Comparison of ENCODE assay signal across 8 cellular contexts in the genomic region with DNA sequence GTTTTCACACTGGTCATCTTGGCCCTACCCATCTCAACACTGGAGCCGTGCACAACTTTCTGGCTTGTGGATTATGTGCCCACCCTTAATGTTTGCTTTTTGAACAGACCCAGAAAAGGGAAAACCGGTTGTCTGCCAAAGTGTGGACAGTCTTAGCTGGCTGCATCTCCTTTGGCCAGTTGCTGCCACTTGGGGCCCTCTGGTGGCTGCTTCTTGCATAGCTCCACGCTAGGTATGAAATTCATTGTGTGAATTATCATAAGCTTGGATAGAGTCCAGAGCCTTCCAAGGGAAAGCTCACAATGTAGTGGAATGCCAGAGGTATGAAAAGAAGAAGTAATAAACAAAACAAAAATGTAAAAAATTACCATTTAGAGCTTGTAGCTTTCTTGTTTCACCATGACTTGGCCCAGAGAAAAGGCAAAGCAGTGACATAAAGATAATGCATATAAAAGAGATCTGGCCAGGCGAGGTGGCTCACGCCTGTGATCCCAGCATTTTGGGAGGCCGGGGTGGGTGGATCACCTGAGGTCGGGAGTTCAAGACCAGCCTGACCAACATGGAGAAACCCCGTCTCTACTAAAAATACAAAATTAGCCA. TPM values are rescaled to one million over a fixed set of nuclear protein-coding genes. Genes with fewer than 3 reads are reported as not detected.
DNase-seq lines count a peak whose midpoint lies in the region; ATAC-seq and TF ChIP-seq lines count a peak whose summit lies in the region.

No MANE protein-coding gene starts in this region.

- ATAC-seq in GM21717 (IDR thresholded peaks at IDR 0.05; ENCODE audit: unreplicated experiment), result peak; percentile 81
- ATAC-seq in body of pancreas, result peak; percentile 90

- peaks cover 20% of the 10 kb centered on the region for H3K27me3 Mint-ChIP-seq in T-helper 2 cell treated with Interferon-gamma antibody and Interleukin-4, amounts not matched to agents 5 μg/mL and 100 μg/mL, for 36 hours (ENCODE audit: low read depth)

- no peak overlapping the region for H3K4me2 ChIP-seq in Karpas-422 (ENCODE audit: low read depth, low read length, poor library complexity, severe bottlenecking)

- H3K27ac Mint-ChIP-seq in T-helper 2 cell treated with Interferon-gamma antibody and Interleukin-4, amounts not matched to agents 5 μg/mL and 100 μg/mL, for 36 hours, result no peak overlapping the region

- DNase-seq in DMS79 treated with DMSO at 0.1 percent for 48 hours (lab: John Stamatoyannopoulos, UW) (peak; percentile 20), DMS79 (lab: John Stamatoyannopoulos, UW) (no peak), Karpas-422 (peak; percentile 87), body of pancreas (peak; percentile 85 to 93 (median 87)), islet precursor cell (peak; percentile 81)
- peak; percentile 19 for DNase-seq in T-helper 2 cell treated with Interferon-gamma antibody and Interleukin-4, amounts not matched to agents 5 μg/mL and 100 μg/mL, for 36 hours (ENCODE audit: low spot score)
- DNase-seq in stimulated activated CD4-positive, alpha-beta T cell treated with anti-CD3 and anti-CD28 coated beads, Interleukin-1b, Interleukin-23, amount 100 ng/mL, for 4 hours (ENCODE audit: low read depth in 2 of 2), result peak; percentile 9 to 39

- H3K9me2 ChIP-seq in Karpas-422 (replicated peaks; ENCODE audit: insufficient read depth, low read length), result no peaks in the 10 kb centered on the region

- no peak overlapping the region for H2AFZ ChIP-seq in Karpas-422 (ENCODE audit: low read length)

- H3K36me3 ChIP-seq in Karpas-422 (ENCODE audit: insufficient read depth, low read length) (no peaks in the 10 kb centered on the region), body of pancreas (replicated peaks in 1 of 2; ENCODE audit: insufficient read depth in 1 of 2, low read depth in 2 of 2) (no peaks in the 10 kb centered on the region)

- intact Hi-C loops in body of pancreas (cut with DNase I), result no loop called here

- H3K27ac ChIP-seq in Karpas-422 (ENCODE audit: low read length), result no peak overlapping the region
- H3K27ac ChIP-seq in body of pancreas, result no peak overlapping the region

- H4K20me1 ChIP-seq in Karpas-422 (ENCODE audit: insufficient read depth, low read depth, low read length), result no peaks in the 10 kb centered on the region

- no peak for TF ChIP-seq POLR2A in body of pancreas (IDR thresholded peaks at IDR 0.05)

- peaks cover 4% of the 10 kb centered on the region for H3K9me3 Mint-ChIP-seq in T-helper 2 cell treated with Interferon-gamma antibody and Interleukin-4, amounts not matched to agents 5 μg/mL and 100 μg/mL, for 36 hours

- TF ChIP-seq CTCF in body of pancreas (IDR thresholded peaks at IDR 0.05), result peak; percentile 72 to 87 (median 78)

- H3K79me2 ChIP-seq in Karpas-422 (ENCODE audit: low read length), result no peaks in the 10 kb centered on the region

- H3K9me3 ChIP-seq in Karpas-422 (ENCODE audit: low read length), result 0 out of 2 replicates have a peak, but pooled peaks cover 2% of the 10 kb centered on the region
- H3K9me3 ChIP-seq in body of pancreas, result no peaks in the 10 kb centered on the region

- no peak overlapping the region for H3K9ac ChIP-seq in Karpas-422 (ENCODE audit: low read length)

- H3K27me3 ChIP-seq in Karpas-422 (ENCODE audit: low read length) (0 out of 2 replicates have a peak, but pooled peaks cover 2% of the 10 kb centered on the region), body of pancreas (no peaks in the 10 kb centered on the region)

- no peak overlapping the region for H3K4me3 ChIP-seq in Karpas-422 (ENCODE audit: low read length)
- no peak overlapping the region for H3K4me3 ChIP-seq in body of pancreas

- peaks cover 8% of the 10 kb centered on the region for H3K4me1 ChIP-seq in Karpas-422 (ENCODE audit: low read length)
- no peaks in the 10 kb centered on the region for H3K4me1 ChIP-seq in body of pancreas

- H3K4me1 Mint-ChIP-seq in T-helper 2 cell treated with Interferon-gamma antibody and Interleukin-4, amounts not matched to agents 5 μg/mL and 100 μg/mL, for 36 hours (ENCODE audit: low read depth), result no peaks in the 10 kb centered on the region

- no peak overlapping the region for H3K4me3 Mint-ChIP-seq in T-helper 2 cell treated with Interferon-gamma antibody and Interleukin-4, amounts not matched to agents 5 μg/mL and 100 μg/mL, for 36 hours

- WGBS in body of pancreas, 2 donors, result 43 to 47% methylated on average over 8 of the region's 8 CpGs

- H3K36me3 Mint-ChIP-seq in T-helper 2 cell treated with Interferon-gamma antibody and Interleukin-4, amounts not matched to agents 5 μg/mL and 100 μg/mL, for 36 hours (ENCODE audit: low read depth), result no peaks in the 10 kb centered on the region

RNA-seq across cellular contexts. Expression of a gene that starts 12.5 kb away (rescaled TPM):
- not detected in 2 replicates for total RNA-seq in Karpas-422 (2014; rRNA removed; shearing (Covaris generic); ENCODE audit: low replicate concordance)
- not detected for total RNA-seq in body of pancreas

RNA-seq across cellular contexts. Expression of a gene that starts 31.3 kb away (rescaled TPM):
- total RNA-seq in Karpas-422 (2014; rRNA removed; shearing (Covaris generic); ENCODE audit: low replicate concordance), result not detected in 2 replicates
- total RNA-seq in body of pancreas, result not detected
